Comparison of ENCODE assay signal across 10 cellular contexts in genomic region chr16:57537596-57538234, GRCh38. TPM values are rescaled to one million over a fixed set of nuclear protein-coding genes. Genes with fewer than 3 reads are reported as not detected.
DNase-seq lines count a peak whose midpoint lies in the region; ATAC-seq and TF ChIP-seq lines count a peak whose summit lies in the region.
"Had no signal": no experiment of that assay in that cellular context is flagged by ENCODE, and none has a peak within 500 bp of the region (broad histone marks: within the 10 kb centered on the region; RNA-seq: fewer than 3 reads in every experiment).

No MANE protein-coding gene starts in this region.

- no peak for TF ChIP-seq CTCF in CD8-positive, alpha-beta T cell (IDR thresholded peaks at IDR 0.05)

- H3K4me1 ChIP-seq in CD8-positive, alpha-beta T cell (ENCODE audit: insufficient read depth, low read length) = peaks cover 72% of the 10 kb centered on the region

- H3K27me3 Mint-ChIP-seq in CD8-positive, alpha-beta T cell (ENCODE audit: low read depth) = no peaks in the 10 kb centered on the region
- H3K27me3 Mint-ChIP-seq in activated T-cell treated with anti-CD3 and anti-CD28 coated beads, Interleukin-2, amount 50 U/mL, for 24 hours = no peaks in the 10 kb centered on the region
- H3K27me3 Mint-ChIP-seq in naive thymus-derived CD8-positive, alpha-beta T cell = no peaks in the 10 kb centered on the region

- H3K36me3 ChIP-seq in CD8-positive, alpha-beta T cell (ENCODE audit: insufficient read depth, low read length) = no peaks in the 10 kb centered on the region

- H3K4me3 ChIP-seq in CD8-positive, alpha-beta T cell (ENCODE audit: low read depth, low read length) = peak overlapping the region; percentile 80

- POLR2A ChIA-PET in CD8-positive, alpha-beta T cell (lab: Charles Lee) = interaction anchor here (0.7 to 3.0 kb wide), 9 partner anchors 8 to 592 kb away, joined by 3 to 16 read pairs (median 4); partner anchors contain the start of genes CFAP20, CIAPIN1, COQ9 and DOK4
- POLR2A ChIA-PET in HEK293T (lab: Yijun Ruan, JAX) = interaction anchor here (0.7 to 1.9 kb wide), 4 partner anchors 39 to 91 kb away, joined by 3 to 8 read pairs (median 4); partner anchors contain the start of genes CIAPIN1 and COQ9
- POLR2A ChIA-PET in naive thymus-derived CD8-positive, alpha-beta T cell (lab: Charles Lee) = interaction anchor here (0.6 to 3.3 kb wide), 14 partner anchors 10 to 1018 kb away, joined by 3 to 42 read pairs (median 6); partner anchors contain the start of genes CFAP20, CIAPIN1, COQ9 and DOK4

- no peak for ATAC-seq in CD8-positive, alpha-beta T cell
- no peak for ATAC-seq in naive thymus-derived CD8-positive, alpha-beta T cell
- ATAC-seq in GM18519 (IDR thresholded peaks at IDR 0.05; ENCODE audit: low FRiP score, unreplicated experiment) = no peak
- ATAC-seq: left colon had no signal

- no peaks in the 10 kb centered on the region for H3K9me3 Mint-ChIP-seq in CD8-positive, alpha-beta T cell
- no peaks in the 10 kb centered on the region for H3K9me3 Mint-ChIP-seq in activated T-cell treated with anti-CD3 and anti-CD28 coated beads, Interleukin-2, amount 50 U/mL, for 24 hours
- no peaks in the 10 kb centered on the region for H3K9me3 Mint-ChIP-seq in naive thymus-derived CD8-positive, alpha-beta T cell

- H3K9me3 ChIP-seq in CD8-positive, alpha-beta T cell (ENCODE audit: low read length) = no peaks in the 10 kb centered on the region

- H3K27ac ChIP-seq in CD8-positive, alpha-beta T cell (ENCODE audit: low read depth, low read length) = peak overlapping the region; percentile 64

- H3K36me3 Mint-ChIP-seq in CD8-positive, alpha-beta T cell = no peaks in the 10 kb centered on the region
- peaks cover 2% of the 10 kb centered on the region for H3K36me3 Mint-ChIP-seq in activated T-cell treated with anti-CD3 and anti-CD28 coated beads, Interleukin-2, amount 50 U/mL, for 24 hours (ENCODE audit: low read depth)
- no peaks in the 10 kb centered on the region for H3K36me3 Mint-ChIP-seq in naive thymus-derived CD8-positive, alpha-beta T cell

- H3K27ac Mint-ChIP-seq in CD8-positive, alpha-beta T cell = peak overlapping the region; percentile 84
- H3K27ac Mint-ChIP-seq in activated T-cell treated with anti-CD3 and anti-CD28 coated beads, Interleukin-2, amount 50 U/mL, for 24 hours = peak overlapping the region; percentile 91
- H3K27ac Mint-ChIP-seq in naive thymus-derived CD8-positive, alpha-beta T cell = peak overlapping the region; percentile 87 to 96 (median 94)

- CTCF ChIA-PET in CD8-positive, alpha-beta T cell (lab: Charles Lee) = interaction anchor here (0.9 to 5.1 kb wide), 11 partner anchors 8 to 112 kb away, joined by 3 to 43 read pairs (median 4); partner anchors contain the start of genes DOK4 and POLR2C
- CTCF ChIA-PET in HEK293T (lab: Yijun Ruan, JAX) = interaction anchor here (1.8 kb wide), 1 partner anchor 17 kb away, joined by 4 read pairs; no protein-coding TSS in a partner anchor

- H3K4me3 Mint-ChIP-seq in CD8-positive, alpha-beta T cell = peak overlapping the region; percentile 87
- peak overlapping the region; percentile 80 for H3K4me3 Mint-ChIP-seq in activated T-cell treated with anti-CD3 and anti-CD28 coated beads, Interleukin-2, amount 50 U/mL, for 24 hours
- H3K4me3 Mint-ChIP-seq in naive thymus-derived CD8-positive, alpha-beta T cell = peak overlapping the region; percentile 83 to 93 (median 88)

- H3K4me1 Mint-ChIP-seq in CD8-positive, alpha-beta T cell (ENCODE audit: low read depth) = peaks cover 63% of the 10 kb centered on the region
- H3K4me1 Mint-ChIP-seq in activated T-cell treated with anti-CD3 and anti-CD28 coated beads, Interleukin-2, amount 50 U/mL, for 24 hours (ENCODE audit: low read depth) = peaks cover 77% of the 10 kb centered on the region
- H3K4me1 Mint-ChIP-seq in naive thymus-derived CD8-positive, alpha-beta T cell = peaks cover 46 to 86% (median 74%) of the 10 kb centered on the region in 4 donors

- DNase-seq in CD8-positive, alpha-beta T cell = peak in 1 of 7 experiments; percentile 49
- peak; percentile 2 for DNase-seq in HEK293T (ENCODE audit: extremely low spot score)
- no peak for DNase-seq in activated T-cell treated with anti-CD3 and anti-CD28 coated beads, Interleukin-2, amount 50 U/mL, for 24 hours
- DNase-seq in naive thymus-derived CD8-positive, alpha-beta T cell = no peak
- DNase-seq in stimulated activated CD4-positive, alpha-beta T cell treated with anti-CD3 and anti-CD28 coated beads, Interleukin-4, amount 100 ng/mL, for 1 hour = no peak
- DNase-seq in hypothalamus (lab: John Stamatoyannopoulos, UW) = no peak
- DNase-seq in stimulated activated CD4-positive, alpha-beta T cell treated with anti-CD3 and anti-CD28 coated beads, Interleukin-2, amount 100 ng/mL, for 48 hours = no peak

- H3K27me3 ChIP-seq in CD8-positive, alpha-beta T cell (ENCODE audit: insufficient read depth, low read length) = no peaks in the 10 kb centered on the region
- H3K27me3 ChIP-seq: dorsolateral prefrontal cortex had no signal

- intact Hi-C loops in CD8-positive, alpha-beta T cell (cut with DNase I, micrococcal nuclease) = loop anchor here (1.0 to 5.0 kb wide), 6 partner anchors 17 to 463 kb away; partner anchors contain the start of genes KATNB1 (in 2 of the 2), DOK4 (in 1 of the 2), PSME3IP1 (in 1 of the 2) and RSPRY1 (in 1 of the 2)

TF ChIP-seq in HEK293T, 16 proteins besides CTCF, POLR2A, EP300 and RAD21:
- no peak for TF ChIP-seq L3MBTL2 (conservative IDR thresholded peaks at IDR 0.05)
- no peak for TF ChIP-seq ARNT (IDR thresholded peaks at IDR 0.05)
- no peak for TF ChIP-seq SUZ12 (IDR thresholded peaks at IDR 0.05)
- no peak for TF ChIP-seq TARDBP (IDR thresholded peaks at IDR 0.05)
- TF ChIP-seq NFRKB (IDR thresholded peaks at IDR 0.05) = no peak
- no peak for TF ChIP-seq FOXM1 (IDR thresholded peaks at IDR 0.05; ENCODE audit: borderline replicate concordance)
- no peak for TF ChIP-seq CTBP1 (IDR thresholded peaks at IDR 0.05; ENCODE audit: borderline replicate concordance)
- TF ChIP-seq HDGF (IDR thresholded peaks at IDR 0.05; ENCODE audit: borderline replicate concordance) = no peak
TF ChIP-seq in HEK293T: peak in this region for 0.

RNA-seq across cellular contexts. Expression of gene CCDC102A, which starts 1.3 kb away (rescaled TPM):
- 1 to 10 TPM; 2.1 to 3.1 TPM for total RNA-seq in CD8-positive, alpha-beta T cell
- 1 to 10 TPM; 7.0 to 9.7 TPM for total RNA-seq in naive thymus-derived CD8-positive, alpha-beta T cell
- 10 to 100 TPM in 1 of 3 donors, 1 to 10 TPM in 2; 7.8 to 17.0 (median 9.2) TPM for polyA plus RNA-seq in naive thymus-derived CD8-positive, alpha-beta T cell

RNA-seq across cellular contexts. Expression of gene ADGRG5, which starts 4.7 kb away (rescaled TPM):
- 1 to 10 TPM; 1.1 to 2.0 TPM for total RNA-seq in CD8-positive, alpha-beta T cell
- total RNA-seq in naive thymus-derived CD8-positive, alpha-beta T cell = 1 to 10 TPM in 1 of 2 experiments, under 1 TPM in 1; 0.60 to 1.1 TPM
- 10 to 100 TPM in 1 of 3 donors, 1 to 10 TPM in 2; 2.5 to 12.8 (median 4.4) TPM for polyA plus RNA-seq in naive thymus-derived CD8-positive, alpha-beta T cell

RNA-seq across cellular contexts. Expression of gene DOK4, which starts 51.4 kb away (rescaled TPM):
- total RNA-seq in CD8-positive, alpha-beta T cell = 1 to 10 TPM; 1.7 to 1.9 TPM
- total RNA-seq in naive thymus-derived CD8-positive, alpha-beta T cell = 1 to 10 TPM; 3.9 to 4.8 TPM
- polyA plus RNA-seq in naive thymus-derived CD8-positive, alpha-beta T cell = 1 to 10 TPM; 1.8 to 4.7 (median 3.1) TPM
